ENCODE assay signal across 10 cellular contexts in genomic region chr2:113376935-113377445, GRCh38.
DNase-seq lines count a peak whose midpoint lies in the region; ATAC-seq and TF ChIP-seq lines count a peak whose summit lies in the region.
"Had no signal": no experiment of that assay in that cellular context is flagged by ENCODE, and none has a peak within 500 bp of the region (broad histone marks: within the 10 kb centered on the region; RNA-seq: fewer than 3 reads in every experiment).

No MANE protein-coding gene starts in this region.

- DNase-seq in PC-3: no peak
- no peak for DNase-seq in psoas muscle
- no peak for DNase-seq in NOMO-1 (lab: John Stamatoyannopoulos, UW; ENCODE audit: unreplicated experiment in 2 of 2)
- DNase-seq: activated CD4-positive, alpha-beta T cell treated with anti-CD3 and anti-CD28 coated beads, Interleukin-2, amount 50 U/mL, for 1 hour; central memory CD4-positive, alpha-beta T cell had no signal

- H2AFZ ChIP-seq in PC-3 (ENCODE audit: low read length): no peak overlapping the region
- H2AFZ ChIP-seq: hepatocyte had no signal

- no peak overlapping the region for H3K4me2 ChIP-seq in PC-3 (ENCODE audit: low read length)
- H3K4me2 ChIP-seq: hepatocyte had no signal

- no peaks in the 10 kb centered on the region for H3K9me3 ChIP-seq in neutrophil
- H3K9me3 ChIP-seq in PC-3 (ENCODE audit: low read length): no peaks in the 10 kb centered on the region
- H3K9me3 ChIP-seq in psoas muscle: no peaks in the 10 kb centered on the region

- no TSS peak for BruUV-seq in PC-3 (replicated peaks; lab: Mats Ljungman, UMichigan)

- H4K20me1 ChIP-seq in PC-3 (ENCODE audit: low read length): no peaks in the 10 kb centered on the region

- CTCF ChIA-PET in PC-3 (lab: Charles Lee): no interaction called here

- TF ChIP-seq CTCF in neutrophil (IDR thresholded peaks at IDR 0.05) (no peak), PC-3 (conservative IDR thresholded peaks at IDR 0.05; ENCODE audit: low read depth, low read length) (no peak), psoas muscle (IDR thresholded peaks at IDR 0.05) (no peak)

- 89 to 92% (median 91%) methylated on average over 3 of the region's 3 CpGs for WGBS in psoas muscle, 3 donors

- H3K9me2 ChIP-seq in PC-3 (replicated peaks; ENCODE audit: low read length): no peaks in the 10 kb centered on the region

- H3K36me3 ChIP-seq in neutrophil (no peaks in the 10 kb centered on the region), PC-3 (ENCODE audit: low read depth, low read length) (no peaks in the 10 kb centered on the region), psoas muscle (ENCODE audit: insufficient read depth in 1 of 2, low read depth in 1 of 2) (no peaks in the 10 kb centered on the region)

- peak overlapping the region; percentile 65 for H3K27ac ChIP-seq in neutrophil
- H3K27ac ChIP-seq in PC-3 (ENCODE audit: low read length): no peak overlapping the region
- no peak overlapping the region for H3K27ac ChIP-seq in psoas muscle
- H3K27ac ChIP-seq: hepatocyte had no signal

- no peaks in the 10 kb centered on the region for H3K27me3 ChIP-seq in neutrophil
- H3K27me3 ChIP-seq in PC-3 (ENCODE audit: low read length): no peaks in the 10 kb centered on the region
- no peaks in the 10 kb centered on the region for H3K27me3 ChIP-seq in psoas muscle (ENCODE audit: insufficient read depth in 3 of 3, low read length in 2 of 3)
- H3K27me3 ChIP-seq: hepatocyte had no signal

- no peaks in the 10 kb centered on the region for H3F3A ChIP-seq in PC-3 (ENCODE audit: low read length, unreplicated experiment)

- intact Hi-C loops in PC-3 (cut with micrococcal nuclease) (no loop called here), psoas muscle (cut with DNase I) (loop anchor here in 1 of 2 donors (10.0 kb wide), 1 partner anchor 242 kb away; no protein-coding TSS in a partner anchor)

- ATAC-seq in GM18858 (IDR thresholded peaks at IDR 0.05; ENCODE audit: unreplicated experiment): peak; percentile 92
- peak; percentile 95 for ATAC-seq in GM21529 (IDR thresholded peaks at IDR 0.05; ENCODE audit: unreplicated experiment)
- peak; percentile 77 for ATAC-seq in HG03439 (IDR thresholded peaks at IDR 0.05; ENCODE audit: unreplicated experiment)
- no peak for ATAC-seq in PC-3
- no peak for ATAC-seq in psoas muscle

- no peak overlapping the region for H3K9ac ChIP-seq in PC-3 (ENCODE audit: low read length)

- peaks cover 45 to 48% of the 10 kb centered on the region in 2 experiments for H3K4me1 ChIP-seq in neutrophil (ENCODE audit: control insufficient read depth in 1 of 2, insufficient read depth in 1 of 2, low read depth in 1 of 2, low read length in 1 of 2)
- H3K4me1 ChIP-seq in PC-3 (ENCODE audit: insufficient read depth, low read length): no peaks in the 10 kb centered on the region
- no peaks in the 10 kb centered on the region for H3K4me1 ChIP-seq in psoas muscle

- no peaks in the 10 kb centered on the region for H3K79me2 ChIP-seq in PC-3 (ENCODE audit: low read length)
- H3K79me2 ChIP-seq: hepatocyte had no signal

- POLR2A ChIA-PET in PC-3 (lab: Charles Lee; ENCODE audit: unreplicated experiment): no interaction called here

- H3K4me3 ChIP-seq in neutrophil (ENCODE audit: low read depth in 1 of 2, low read length in 1 of 2): no peak overlapping the region
- H3K4me3 ChIP-seq in PC-3 (ENCODE audit: low read length): no peak overlapping the region
- no peak overlapping the region for H3K4me3 ChIP-seq in psoas muscle
- H3K4me3 ChIP-seq: hepatocyte had no signal

Comparison
In these comparisons a context has a peak if more than half of its experiments do, and no peak if none do; other contexts are left out.
1. ATAC-seq: peak in GM18858 (single experiment), GM21529 (single experiment) and HG03439 (single experiment); none in PC-3 (single experiment) and psoas muscle (0 of 4).